8 cellular contexts compared by ENCODE assay signal in the genomic region with DNA sequence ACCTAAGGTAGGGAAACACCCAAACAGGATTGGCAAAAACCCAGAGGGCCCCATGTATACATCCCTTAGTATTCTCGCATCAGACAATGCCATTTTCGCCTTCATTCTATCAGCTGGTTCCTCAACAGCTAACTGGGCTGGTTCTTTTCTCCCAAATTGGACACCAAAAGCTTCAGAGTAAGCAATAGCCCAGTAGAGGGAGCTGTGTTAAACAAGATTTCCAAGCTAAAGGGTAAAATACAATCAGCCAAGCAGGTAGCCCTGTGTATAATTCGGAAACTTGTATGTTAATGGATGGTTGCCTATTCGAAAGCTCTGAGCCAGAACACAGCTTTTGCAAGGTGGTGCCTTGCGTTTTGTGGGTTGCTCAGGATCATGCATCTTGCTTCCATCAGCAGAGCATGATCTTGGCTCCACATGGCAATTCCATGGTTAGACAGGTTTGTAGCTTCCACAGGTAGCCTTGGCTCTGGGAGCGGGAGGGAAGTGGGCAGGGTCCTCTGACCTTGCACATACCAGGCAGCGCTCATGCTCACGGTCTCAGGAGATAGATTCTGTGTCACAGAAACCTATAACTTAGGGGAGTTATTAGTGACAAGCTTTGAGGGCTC.
A peak's percentile ranks its signal among the peaks of the same experiment; 100 is the strongest.
DNase-seq lines count a peak whose midpoint lies in the region; ATAC-seq and TF ChIP-seq lines count a peak whose summit lies in the region.

No MANE protein-coding gene starts in this region.

- H3K27ac ChIP-seq in 22Rv1 (no peak overlapping the region), HL-60 (replicated peaks) (no peak overlapping the region), SJCRH30 (no peak overlapping the region), sigmoid colon (no peak overlapping the region)

- POLR2A ChIA-PET in T-cell (lab: Charles Lee), result no interaction called here

- no peak for TF ChIP-seq EP300 in sigmoid colon (IDR thresholded peaks at IDR 0.05)

- H3K27me3 Mint-ChIP-seq in T-cell, result peaks cover 8 to 27% of the 10 kb centered on the region in 2 donors

- DNase-seq in GM12865 (ENCODE audit: low read depth) (peak; percentile 75), HL-60 (ENCODE audit: low read depth in 1 of 2, low spot score in 1 of 2) (no peak), SJCRH30 (peak; percentile 17 to 62), globus pallidus (ENCODE audit: low spot score) (peak; percentile 16), sigmoid colon (no peak), T-cell (no peak)

- no peak overlapping the region for H3K4me3 ChIP-seq in GM12865 (ENCODE audit: low read depth, low read length)
- no peak overlapping the region for H3K4me3 ChIP-seq in HL-60 (replicated peaks; ENCODE audit: insufficient read depth, low read length)
- no peak overlapping the region for H3K4me3 ChIP-seq in SJCRH30
- no peak overlapping the region for H3K4me3 ChIP-seq in sigmoid colon

- no peaks in the 10 kb centered on the region for H3K36me3 Mint-ChIP-seq in T-cell

- H3K4me1 ChIP-seq in SJCRH30 (peaks cover 12% of the 10 kb centered on the region), sigmoid colon (peaks cover 0 to 18% (median 16%) of the 10 kb centered on the region in 4 donors)

- H3K9me3 ChIP-seq in SJCRH30 (replicated peaks) (0 out of 2 replicates have a peak, but pooled peaks cover 3% of the 10 kb centered on the region), sigmoid colon (no peaks in the 10 kb centered on the region)

- no peak overlapping the region for H3K4me3 Mint-ChIP-seq in T-cell

- TF ChIP-seq POLR2A in sigmoid colon (IDR thresholded peaks at IDR 0.05), result no peak

- H3K27me3 ChIP-seq in HL-60 (ENCODE audit: insufficient read depth, poor library complexity, severe bottlenecking) (peaks cover 2% of the 10 kb centered on the region), SJCRH30 (no peaks in the 10 kb centered on the region), sigmoid colon (no peaks in the 10 kb centered on the region)

- CTCF ChIA-PET in T-cell (lab: Charles Lee), result interaction anchor here in 1 of 2 donors (0.6 to 1.4 kb wide), 5 partner anchors 8 to 528 kb away, joined by 3 to 6 read pairs (median 3); no protein-coding TSS in a partner anchor

- H3K4me1 Mint-ChIP-seq in T-cell, result peaks cover 11 to 13% (median 12%) of the 10 kb centered on the region in 3 donors

- TF ChIP-seq CTCF in 22Rv1 (IDR thresholded peaks at IDR 0.05) (peak; percentile 72), GM12865 (IDR thresholded peaks at IDR 0.05; ENCODE audit: insufficient read depth, low read depth, low read length, missing control alignments) (peak; percentile 68), HL-60 (IDR thresholded peaks at IDR 0.05; ENCODE audit: insufficient read depth, low read length) (peak; percentile 44), sigmoid colon (IDR thresholded peaks at IDR 0.05) (peak in 3 of 4 experiments; percentile 15 to 36 (median 17))

- no peak for ATAC-seq in T-cell (replicated peaks in 1 of 4)
- ATAC-seq in activated CD4-positive, CD25-positive, alpha-beta regulatory T cell treated with anti-CD3 and anti-CD28 coated beads, Interleukin-2, amount 50 U/mL, for 24 hours, result no peak

- peaks cover 0 to 3% (median 0%) of the 10 kb centered on the region in 3 donors for H3K9me3 Mint-ChIP-seq in T-cell

- 67 to 76% methylated on average over 8 of the region's 8 CpGs for WGBS in sigmoid colon, 2 donors

- H3K36me3 ChIP-seq in SJCRH30, result no peaks in the 10 kb centered on the region
- H3K36me3 ChIP-seq in sigmoid colon, result no peaks in the 10 kb centered on the region

- no peak overlapping the region for H3K27ac Mint-ChIP-seq in T-cell

- intact Hi-C loops in sigmoid colon (cut with DNase I), result loop anchor here (1.0 kb wide), 1 partner anchor 202 kb away; no protein-coding TSS in a partner anchor

Comparison
In these comparisons a context has a peak if more than half of its experiments do, and no peak if none do; other contexts are left out.
1. CTCF ChIP-seq: peak in every context shown above with its lines; median percentile 72 in 22Rv1; 68 in GM12865; 44 in HL-60; 17 in sigmoid colon.
2. DNase-seq: peak in GM12865 (single experiment), SJCRH30 (2 of 2) and globus pallidus (single experiment); none in HL-60 (0 of 2), sigmoid colon (single experiment) and T-cell (0 of 34).